Comparison of ENCODE assay signal across 10 cellular contexts in genomic region chr20:1537731-1538058, GRCh38. TPM values are rescaled to one million over a fixed set of nuclear protein-coding genes. Genes with fewer than 3 reads are reported as not detected.
A peak's percentile ranks its signal among the peaks of the same experiment; 100 is the strongest.
DNase-seq lines count a peak whose midpoint lies in the region; ATAC-seq and TF ChIP-seq lines count a peak whose summit lies in the region.
"Had no signal": no experiment of that assay in that cellular context is flagged by ENCODE, and none has a peak within 500 bp of the region (broad histone marks: within the 10 kb centered on the region; RNA-seq: fewer than 3 reads in every experiment).

No MANE protein-coding gene starts in this region.

- no peak overlapping the region for H3K4me3 ChIP-seq in suprapubic skin

- peak; percentile 86 for ATAC-seq in left ventricle myocardium superior
- ATAC-seq in HG02623 (IDR thresholded peaks at IDR 0.05; ENCODE audit: unreplicated experiment) = no peak

- in situ Hi-C loops in KBM-7 (cut with MboI; ENCODE audit: low pct_unique_long_range_greater_than_20kb, low sequenced_read_pairs) = no loop called here

- H3K27ac ChIP-seq in suprapubic skin = peak overlapping the region; percentile 70
- H3K27ac ChIP-seq: VCaP had no signal

- H3K9me3 ChIP-seq in suprapubic skin = no peaks in the 10 kb centered on the region

- peak; percentile 94 for DNase-seq in KBM-7
- DNase-seq in SIG-M5 treated with dmso at 0.1 percent for 504 hours (lab: John Stamatoyannopoulos, UW; ENCODE audit: unreplicated experiment) = peak; percentile 100
- peak; percentile 57 for DNase-seq in left ventricle myocardium superior
- DNase-seq in suprapubic skin (ENCODE audit: low spot score in 2 of 2) = no peak
- no peak for DNase-seq in activated CD4-positive, alpha-beta T cell treated with anti-CD3 and anti-CD28 coated beads, Interleukin-2, amount 50 U/mL, for 48 hours
- no peak for DNase-seq in SHP77 treated with DMSO at 0.1 percent for 48 hours (lab: John Stamatoyannopoulos, UW)

- no peak for TF ChIP-seq EP300 in suprapubic skin (IDR thresholded peaks at IDR 0.05)

- WGBS in suprapubic skin = 58% methylated on average over 4 of the region's 4 CpGs

- peaks cover 2% of the 10 kb centered on the region for H3K27me3 ChIP-seq in suprapubic skin

- no peaks in the 10 kb centered on the region for H3K36me3 ChIP-seq in suprapubic skin

- no peaks in the 10 kb centered on the region for H3K4me1 ChIP-seq in suprapubic skin

- TF ChIP-seq CTCF in suprapubic skin (IDR thresholded peaks at IDR 0.05) = no peak

- TF ChIP-seq POLR2A in suprapubic skin (IDR thresholded peaks at IDR 0.05) = no peak

- intact Hi-C loops in left ventricle myocardium superior (cut with micrococcal nuclease) = no loop called here

RNA-seq across cellular contexts. Expression of gene SIRPD, which starts 19.8 kb away (rescaled TPM):
- not detected for total RNA-seq in left ventricle myocardium superior
- not detected for total RNA-seq in suprapubic skin
- total RNA-seq: Daoy, NCI-H460 had no signal

RNA-seq across cellular contexts. Expression of gene SIRPB2, which starts 46.5 kb away (rescaled TPM):
- total RNA-seq in left ventricle myocardium superior (3.5 TPM), suprapubic skin (1 to 10 TPM in 3 of 4 donors, under 1 TPM in 1; 0.87 to 3.9 (median 1.3) TPM)
- total RNA-seq: Daoy, NCI-H460 had no signal

Comparison
In these comparisons a context has a peak if more than half of its experiments do, and no peak if none do; other contexts are left out.
1. DNase-seq: peak in KBM-7 (single experiment), SIG-M5 treated with dmso at 0.1 percent for 504 hours (single experiment) and left ventricle myocardium superior (single experiment); none in suprapubic skin (0 of 2), activated CD4-positive, alpha-beta T cell treated with anti-CD3 and anti-CD28 coated beads, Interleukin-2, amount 50 U/mL, for 48 hours (0 of 2) and SHP77 treated with DMSO at 0.1 percent for 48 hours (single experiment).